In the genomic region with DNA sequence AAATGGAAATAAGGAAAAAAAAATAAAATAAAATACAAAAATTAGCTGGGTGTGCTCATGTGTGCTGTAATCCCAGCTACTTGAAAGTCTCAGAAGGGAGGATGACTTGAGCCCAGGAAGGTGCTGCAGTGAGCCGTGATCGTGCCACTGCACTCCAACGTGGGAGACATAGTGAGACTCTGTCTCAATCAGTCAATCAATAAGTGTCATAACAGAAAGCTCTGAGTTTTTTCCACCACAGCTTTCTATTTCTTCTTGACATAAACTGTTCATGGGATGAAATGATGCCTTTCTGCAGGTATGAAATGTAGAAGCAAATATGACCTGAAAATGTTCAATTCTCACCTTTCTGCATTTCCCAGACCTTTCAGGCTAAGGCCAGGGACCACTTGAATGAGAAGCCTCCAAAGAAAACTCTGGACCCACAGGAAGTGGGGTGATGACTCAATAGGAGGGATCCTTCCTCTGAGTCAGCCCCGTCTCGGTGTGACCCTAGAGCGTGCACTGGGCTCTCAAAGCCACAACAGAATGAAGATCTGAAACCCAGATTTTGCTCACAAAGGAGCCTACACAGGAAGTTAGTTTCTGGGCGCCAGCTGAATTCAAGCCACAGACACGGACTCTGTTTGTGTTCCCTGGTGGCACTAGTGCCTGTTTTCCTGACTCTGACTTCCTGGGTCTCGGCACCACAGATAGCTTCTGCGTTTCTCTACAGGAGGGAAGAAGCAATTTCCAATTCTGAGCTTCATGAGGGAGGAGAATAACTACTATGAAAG, we compare ENCODE assay signal across 8 cellular contexts.
A peak's percentile ranks its signal among the peaks of the same experiment; 100 is the strongest.
DNase-seq lines count a peak whose midpoint lies in the region; ATAC-seq and TF ChIP-seq lines count a peak whose summit lies in the region.

No MANE protein-coding gene starts in this region.

- H3K27me3 ChIP-seq in parathyroid adenoma (ENCODE audit: control insufficient read depth, insufficient read depth, low read length) (no peaks in the 10 kb centered on the region), tibial nerve (no peaks in the 10 kb centered on the region)

- H3K4me2 ChIP-seq in parathyroid adenoma (ENCODE audit: low read length), result no peak overlapping the region

- peaks cover 26% of the 10 kb centered on the region for H3K79me2 ChIP-seq in parathyroid adenoma

- H2AFZ ChIP-seq in parathyroid adenoma, result no peak overlapping the region

- H3K4me3 ChIP-seq in parathyroid adenoma (ENCODE audit: low read depth, low read length), result no peak overlapping the region
- H3K4me3 ChIP-seq in tibial nerve, result peak overlapping the region in 1 of 4 donors; percentile 7

- H3K36me3 ChIP-seq in parathyroid adenoma (ENCODE audit: control insufficient read depth, insufficient read depth, low read length) (no peaks in the 10 kb centered on the region), tibial nerve (no peaks in the 10 kb centered on the region)

- H3K9me3 ChIP-seq in parathyroid adenoma (ENCODE audit: control insufficient read depth, low read length) (no peaks in the 10 kb centered on the region), tibial nerve (no peaks in the 10 kb centered on the region)

- peak; percentile 55 to 76 for TF ChIP-seq EP300 in tibial nerve (IDR thresholded peaks at IDR 0.05)

- ATAC-seq in HG02610 (IDR thresholded peaks at IDR 0.05; ENCODE audit: unreplicated experiment), result peak; percentile 97

- DNase-seq in GM04504 (ENCODE audit: low read depth) (peak; percentile 84), NOMO-1 (lab: John Stamatoyannopoulos, UW; ENCODE audit: unreplicated experiment in 2 of 2) (peak; percentile 96 to 100), fibroblast of gingiva (ENCODE audit: low read depth) (peak; percentile 79), tibial nerve (ENCODE audit: low spot score in 2 of 2) (peak; percentile 32 to 52), SK-N-DZ (ENCODE audit: low spot score) (no peak)
- DNase-seq in activated CD8-positive, alpha-beta memory T cell treated with anti-CD3 and anti-CD28 coated beads, Interleukin-2, amount 50 U/mL, for 24 hours (ENCODE audit: extremely low read depth), result peak; percentile 64

- no peak for TF ChIP-seq POLR2A in tibial nerve (IDR thresholded peaks at IDR 0.05)

- WGBS in tibial nerve, 2 donors, result 35 to 44% methylated on average over 10 of the region's 10 CpGs

- peak overlapping the region; percentile 33 for H3K27ac ChIP-seq in parathyroid adenoma
- peak overlapping the region in 2 of 4 donors; percentile 48 to 68 for H3K27ac ChIP-seq in tibial nerve

- H3K9ac ChIP-seq in parathyroid adenoma, result no peak overlapping the region

- no peak for TF ChIP-seq CTCF in parathyroid adenoma (IDR thresholded peaks at IDR 0.05)
- TF ChIP-seq CTCF in tibial nerve (IDR thresholded peaks at IDR 0.05), result no peak

- H3K4me1 ChIP-seq in parathyroid adenoma, result peaks cover 8% of the 10 kb centered on the region
- H3K4me1 ChIP-seq in tibial nerve, result peaks cover 0 to 57% (median 24%) of the 10 kb centered on the region in 4 donors
